ENCODE assay signal across 21 cellular contexts in genomic region chr10:116430288-116430687, GRCh38. TPM values are rescaled to one million over a fixed set of nuclear protein-coding genes. Genes with fewer than 3 reads are reported as not detected.
"Had no signal": no experiment of that assay in that cellular context is flagged by ENCODE, and none has a peak within 500 bp of the region (broad histone marks: within the 10 kb centered on the region; RNA-seq: fewer than 3 reads in every experiment).

No MANE protein-coding gene starts in this region.

- H3K9me3 ChIP-seq: heart left ventricle, mucosa of descending colon, neutrophil, sigmoid colon, stomach had no signal

- H3K4me3 Mint-ChIP-seq: dendritic cell treated with granulocyte-macrophage colony-stimulating factor and Interleukin-4, amounts not matched to agents 40 ng/mL and 50 ng/mL, for 4 days; effector memory CD8-positive, alpha-beta T cell; naive thymus-derived CD8-positive, alpha-beta T cell had no signal

- FAIRE-seq: frontal cortex, small intestine had no signal

- H3K4me3 ChIP-seq: heart left ventricle, mucosa of descending colon, sigmoid colon, stomach had no signal

- DNase-seq: effector memory CD8-positive, alpha-beta T cell; erythroblast; heart left ventricle; hippocampal formation; kidney glomerular epithelial cell; mucosa of descending colon; naive thymus-derived CD8-positive, alpha-beta T cell; sigmoid colon; small intestine; stimulated activated CD4-positive, alpha-beta T cell treated with anti-CD3 and anti-CD28 coated beads, Interleukin-12 subunit alpha, Interleukin-12 subunit beta, amount 100 ng/mL, for 4 hours; stimulated activated naive CD4-positive, alpha-beta T cell; stomach; substantia nigra; trophoblast cell had no signal

- H3K4me1 ChIP-seq: heart left ventricle, sigmoid colon, stomach had no signal

- H3K27ac Mint-ChIP-seq: dendritic cell treated with granulocyte-macrophage colony-stimulating factor and Interleukin-4, amounts not matched to agents 40 ng/mL and 50 ng/mL, for 4 days; effector memory CD8-positive, alpha-beta T cell; naive thymus-derived CD8-positive, alpha-beta T cell had no signal

- H3K27me3 Mint-ChIP-seq: dendritic cell treated with granulocyte-macrophage colony-stimulating factor and Interleukin-4, amounts not matched to agents 40 ng/mL and 50 ng/mL, for 4 days; effector memory CD8-positive, alpha-beta T cell had no signal

- H3K4me1 Mint-ChIP-seq: naive thymus-derived CD8-positive, alpha-beta T cell had no signal

- H3K27ac ChIP-seq: heart left ventricle, neutrophil, sigmoid colon, stomach had no signal

- ATAC-seq: effector memory CD8-positive, alpha-beta T cell; heart left ventricle; mucosa of descending colon; naive thymus-derived CD8-positive, alpha-beta T cell had no signal

- H3K9me3 Mint-ChIP-seq: dendritic cell treated with granulocyte-macrophage colony-stimulating factor and Interleukin-4, amounts not matched to agents 40 ng/mL and 50 ng/mL, for 4 days had no signal

- H3K27me3 ChIP-seq: sigmoid colon, stomach had no signal

- H3K36me3 ChIP-seq: heart left ventricle, neutrophil, sigmoid colon, stomach had no signal

RNA-seq across cellular contexts. Expression of gene PNLIPRP3, which starts 2.6 kb away (rescaled TPM):
- total RNA-seq: frontal cortex; glomerular endothelial cell; heart left ventricle; naive thymus-derived CD8-positive, alpha-beta T cell; pulmonary artery endothelial cell; urinary bladder had no signal
- polyA plus RNA-seq: heart left ventricle; naive thymus-derived CD8-positive, alpha-beta T cell; neural cell; sigmoid colon had no signal
